In genomic region chr14:22819191-22819988, GRCh38 we compare ENCODE assay signal across 6 cellular contexts. TPM values are rescaled to one million over a fixed set of nuclear protein-coding genes. Genes with fewer than 3 reads are reported as not detected.
A peak's percentile ranks its signal among the peaks of the same experiment; 100 is the strongest.
DNase-seq lines count a peak whose midpoint lies in the region; ATAC-seq and TF ChIP-seq lines count a peak whose summit lies in the region.

No MANE protein-coding gene starts in this region.

- H3K79me2 ChIP-seq in MM.1S (ENCODE audit: low read length), result no peaks in the 10 kb centered on the region

- CTCF ChIA-PET in Calu3 (lab: Charles Lee), result interaction anchor here (0.7 to 1.2 kb wide), 3 partner anchors 36 to 148 kb away, joined by 3 to 4 read pairs (median 4); no protein-coding TSS in a partner anchor

- H3K36me3 ChIP-seq in MM.1S (replicated peaks; ENCODE audit: insufficient read depth, low read length) (no peaks in the 10 kb centered on the region), suprapubic skin (no peaks in the 10 kb centered on the region)

- peak overlapping the region; percentile 53 for H2AFZ ChIP-seq in MM.1S (ENCODE audit: low read length)

- H3K4me2 ChIP-seq in MM.1S (ENCODE audit: low read depth, low read length), result peak overlapping the region; percentile 90

- H3K4me3 ChIP-seq in MM.1S (ENCODE audit: low read length), result peak overlapping the region; percentile 62
- peak overlapping the region; percentile 40 for H3K4me3 ChIP-seq in suprapubic skin

- no peaks in the 10 kb centered on the region for H3K27me3 Mint-ChIP-seq in Calu3 (ENCODE audit: unreplicated experiment)

- 30% methylated on average over 9 of the region's 9 CpGs for WGBS in suprapubic skin

- peaks cover 6% of the 10 kb centered on the region for H3F3A ChIP-seq in MM.1S (ENCODE audit: insufficient read depth, low read length)

- no peaks in the 10 kb centered on the region for H4K20me1 ChIP-seq in MM.1S (ENCODE audit: insufficient read depth, low read length)

- H3K9me2 ChIP-seq in MM.1S (replicated peaks; ENCODE audit: insufficient read depth, low read length), result no peaks in the 10 kb centered on the region

- TF ChIP-seq POLR2A in suprapubic skin (IDR thresholded peaks at IDR 0.05), result no peak

- H3K4me1 ChIP-seq in MM.1S (ENCODE audit: low read length) (peaks cover 22% of the 10 kb centered on the region), suprapubic skin (peaks cover 37% of the 10 kb centered on the region)

- H3K27ac ChIP-seq in MM.1S (ENCODE audit: low read length) (peak overlapping the region; percentile 93), suprapubic skin (peak overlapping the region; percentile 78)

- H3K9me3 ChIP-seq in MM.1S (replicated peaks; ENCODE audit: insufficient read depth, low read length) (no peaks in the 10 kb centered on the region), suprapubic skin (no peaks in the 10 kb centered on the region)

- peaks cover 31% of the 10 kb centered on the region for H3K36me3 Mint-ChIP-seq in Calu3 (ENCODE audit: insufficient read depth, unreplicated experiment)

- peak; percentile 38 for DNase-seq in Calu3
- peak; percentile 35 for DNase-seq in MM.1S
- peak; percentile 31 for DNase-seq in glomerular visceral epithelial cell (ENCODE audit: extremely low spot score)
- DNase-seq in suprapubic skin (ENCODE audit: low spot score in 2 of 2), result no peak
- no peak for DNase-seq in CD1c-positive myeloid dendritic cell (ENCODE audit: extremely low spot score)

- H3K9me3 Mint-ChIP-seq in Calu3 (ENCODE audit: low read depth, unreplicated experiment), result no peaks in the 10 kb centered on the region

- intact Hi-C loops in Calu3 (cut with micrococcal nuclease; ENCODE audit: unreplicated experiment), result no loop called here

- H3K27me3 ChIP-seq in MM.1S (replicated peaks; ENCODE audit: insufficient read depth, low read length), result no peaks in the 10 kb centered on the region
- H3K27me3 ChIP-seq in suprapubic skin, result no peaks in the 10 kb centered on the region

- TF ChIP-seq CTCF in Calu3 (IDR thresholded peaks at IDR 0.05; ENCODE audit: unreplicated experiment) (no peak), MM.1S (IDR thresholded peaks at IDR 0.05; ENCODE audit: low read length) (no peak), suprapubic skin (IDR thresholded peaks at IDR 0.05) (no peak)

- H3K9ac ChIP-seq in MM.1S (ENCODE audit: low read length), result peak overlapping the region; percentile 78

- H3K4me3 Mint-ChIP-seq in Calu3 (ENCODE audit: low read depth, unreplicated experiment), result peak overlapping the region; percentile 56

- peaks cover 58% of the 10 kb centered on the region for H3K4me1 Mint-ChIP-seq in Calu3 (ENCODE audit: low read depth, unreplicated experiment)

- no peak for ATAC-seq in HG02610 (IDR thresholded peaks at IDR 0.05; ENCODE audit: unreplicated experiment)

- BruUV-seq in Calu3 (replicated peaks; lab: Mats Ljungman, UMichigan), result no TSS peak

- TF ChIP-seq EP300 in suprapubic skin (IDR thresholded peaks at IDR 0.05), result no peak

- H3K27ac Mint-ChIP-seq in Calu3 (ENCODE audit: unreplicated experiment), result peak overlapping the region; percentile 19

RNA-seq across cellular contexts. Expression of gene SLC7A7, which starts 4.2 kb away (rescaled TPM):
- 8.7 and 10.2 TPM in 2 replicates for total RNA-seq in Calu3 (2022)
- 1 to 10 TPM; 1.8 to 3.8 (median 2.9) TPM for total RNA-seq in suprapubic skin

RNA-seq across cellular contexts. Expression of gene MRPL52, which starts 10.3 kb away (rescaled TPM):
- 110 and 111 TPM in 2 replicates for total RNA-seq in Calu3 (2022)
- 10 to 100 TPM; 35.5 to 84.5 (median 74.2) TPM for total RNA-seq in suprapubic skin

RNA-seq across cellular contexts. Expression of gene MMP14, which starts 17.0 kb away (rescaled TPM):
- total RNA-seq in Calu3 (2022) (7.8 and 10.5 TPM in 2 replicates), suprapubic skin (100 to 1,000 TPM; 106 to 161 (median 128) TPM)

RNA-seq across cellular contexts. Expression of gene LRP10, which starts 52.1 kb away (rescaled TPM):
- total RNA-seq in Calu3 (2022) (112 and 121 TPM in 2 replicates), suprapubic skin (100 to 1,000 TPM in 3 of 4 donors, 10 to 100 TPM in 1; 97.8 to 170 (median 157) TPM)

RNA-seq across cellular contexts. Expression of gene OXA1L, which starts 52.9 kb away (rescaled TPM):
- total RNA-seq in Calu3 (2022) (76.5 and 83.3 TPM in 2 replicates), suprapubic skin (100 to 1,000 TPM in 2 of 4 donors, 10 to 100 TPM in 2; 75.7 to 107 (median 91.8) TPM)

Comparison
In these comparisons a context has a peak if more than half of its experiments do, and no peak if none do; other contexts are left out.
1. DNase-seq: peak in Calu3 (single experiment), MM.1S (single experiment) and glomerular visceral epithelial cell (single experiment); none in suprapubic skin (0 of 2) and CD1c-positive myeloid dendritic cell (single experiment).